12 cellular contexts compared by ENCODE assay signal in the genomic region with DNA sequence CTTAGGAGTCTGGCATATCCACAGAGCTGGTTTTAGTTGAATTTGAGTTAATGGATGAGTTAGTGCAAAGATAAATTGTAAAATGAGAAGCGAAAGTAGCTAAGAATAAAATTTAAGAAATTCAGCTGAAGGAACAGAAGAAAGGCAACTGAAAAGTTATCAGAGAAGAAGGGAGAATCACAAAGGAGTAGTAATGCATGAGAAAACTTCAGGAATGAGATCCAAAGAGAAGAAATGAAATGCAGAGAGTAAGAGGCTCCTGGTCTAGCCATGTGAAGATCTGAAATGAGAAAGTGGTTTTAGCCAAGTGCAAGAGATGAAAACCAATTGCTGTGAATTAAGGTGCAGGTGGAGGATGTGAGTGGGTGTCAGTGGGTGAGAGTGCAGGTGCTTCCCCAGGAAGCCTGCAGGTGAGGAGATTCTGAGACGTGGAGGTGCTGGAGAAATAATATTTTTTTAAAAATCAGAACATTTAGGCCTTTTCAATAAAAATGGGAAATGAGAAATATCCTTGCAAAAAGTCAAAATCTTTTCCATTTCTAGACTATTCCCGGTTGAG. TPM values are rescaled to one million over a fixed set of nuclear protein-coding genes. Genes with fewer than 3 reads are reported as not detected.
A peak's percentile ranks its signal among the peaks of the same experiment; 100 is the strongest.
DNase-seq lines count a peak whose midpoint lies in the region; ATAC-seq lines count a peak whose summit lies in the region.
"Had no signal": no experiment of that assay in that cellular context is flagged by ENCODE, and none has a peak within 500 bp of the region (broad histone marks: within the 10 kb centered on the region; RNA-seq: fewer than 3 reads in every experiment).

No MANE protein-coding gene starts in this region.

- H3K4me1 Mint-ChIP-seq in memory B cell, result peaks cover 53% of the 10 kb centered on the region

- H3K36me3 Mint-ChIP-seq in memory B cell, result peaks cover 13% of the 10 kb centered on the region
- H3K36me3 Mint-ChIP-seq: brain had no signal

- ATAC-seq in GM18868 (IDR thresholded peaks at IDR 0.05; ENCODE audit: unreplicated experiment), result peak; percentile 40
- peak; percentile 53 for ATAC-seq in GM21390 (IDR thresholded peaks at IDR 0.05; ENCODE audit: unreplicated experiment)
- ATAC-seq in HG03342 (IDR thresholded peaks at IDR 0.05; ENCODE audit: unreplicated experiment), result peak; percentile 33
- peak; percentile 88 for ATAC-seq in memory B cell (ENCODE audit: low read depth)
- ATAC-seq in GM18520 (IDR thresholded peaks at IDR 0.05; ENCODE audit: unreplicated experiment), result no peak

- H3K27ac Mint-ChIP-seq in memory B cell, result peak overlapping the region; percentile 67
- H3K27ac Mint-ChIP-seq: brain had no signal

- peak in 1 of 2 donors; percentile 26 for DNase-seq in memory B cell (ENCODE audit: low spot score in 2 of 2)
- no peak for DNase-seq in A172 (ENCODE audit: low spot score)
- DNase-seq in substantia nigra (lab: John Stamatoyannopoulos, UW), result no peak
- DNase-seq: DND-41, GOT3, SW 1271 had no signal

- no peak overlapping the region for H3K27ac ChIP-seq in substantia nigra (ENCODE audit: low read depth, low read length, poor library complexity, severe bottlenecking)
- H3K27ac ChIP-seq: neutrophil had no signal

- no peaks in the 10 kb centered on the region for H3K27me3 Mint-ChIP-seq in memory B cell

- peak overlapping the region; percentile 75 for H3K4me3 Mint-ChIP-seq in memory B cell
- H3K4me3 Mint-ChIP-seq: brain had no signal

- H3K9me3 Mint-ChIP-seq in memory B cell, result no peaks in the 10 kb centered on the region
- H3K9me3 Mint-ChIP-seq: brain had no signal

RNA-seq across cellular contexts. Expression of gene KBTBD8, which starts 18.5 kb away (rescaled TPM):
- 3.0 and 5.0 TPM in 2 replicates for total RNA-seq in A172 (2014; rRNA removed; shearing (Covaris generic))
